ENCODE assay signal across 1 cellular context in genomic region chr11:45809456-45810395, GRCh38.
TF ChIP-seq lines count a peak whose summit lies in the region.

No MANE protein-coding gene starts in this region.

TF ChIP-seq in SK-N-SH, 30 proteins besides CTCF, POLR2A, EP300 and RAD21 (continued from another document):
- TF ChIP-seq, protein P1, sequence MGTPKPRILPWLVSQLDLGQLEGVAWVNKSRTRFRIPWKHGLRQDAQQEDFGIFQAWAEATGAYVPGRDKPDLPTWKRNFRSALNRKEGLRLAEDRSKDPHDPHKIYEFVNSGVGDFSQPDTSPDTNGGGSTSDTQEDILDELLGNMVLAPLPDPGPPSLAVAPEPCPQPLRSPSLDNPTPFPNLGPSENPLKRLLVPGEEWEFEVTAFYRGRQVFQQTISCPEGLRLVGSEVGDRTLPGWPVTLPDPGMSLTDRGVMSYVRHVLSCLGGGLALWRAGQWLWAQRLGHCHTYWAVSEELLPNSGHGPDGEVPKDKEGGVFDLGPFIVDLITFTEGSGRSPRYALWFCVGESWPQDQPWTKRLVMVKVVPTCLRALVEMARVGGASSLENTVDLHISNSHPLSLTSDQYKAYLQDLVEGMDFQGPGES (IDR thresholded peaks at IDR 0.05; ENCODE audit: low read depth, low read length) = no peak
- no peak for TF ChIP-seq SMC3 (IDR thresholded peaks at IDR 0.05; ENCODE audit: low read depth, low read length)
- TF ChIP-seq EZH2phosphoT487 (IDR thresholded peaks at IDR 0.05; ENCODE audit: borderline replicate concordance, low read depth) = no peak
- no peak for TF ChIP-seq TCF12 (IDR thresholded peaks at IDR 0.05)
